Comparison of ENCODE assay signal across 1 cellular context in genomic region chr22:23401111-23401909, GRCh38.
TF ChIP-seq lines count a peak whose summit lies in the region.

No MANE protein-coding gene starts in this region.

TF ChIP-seq in SK-N-SH, 30 proteins besides CTCF, POLR2A, EP300 and RAD21 (continued from another document):
- TF ChIP-seq ELF1 (IDR thresholded peaks at IDR 0.05) (no peak), EZH2phosphoT487 (IDR thresholded peaks at IDR 0.05; ENCODE audit: borderline replicate concordance, low read depth) (no peak), TCF12 (IDR thresholded peaks at IDR 0.05) (peak; percentile 58; the same call in 1 of the 2 replicates), RXRA (IDR thresholded peaks at IDR 0.05; ENCODE audit: borderline replicate concordance, low read depth) (no peak), YY1 (IDR thresholded peaks at IDR 0.05; ENCODE audit: low read depth) (no peak)
